1 cellular context compared by ENCODE assay signal in the genomic region with DNA sequence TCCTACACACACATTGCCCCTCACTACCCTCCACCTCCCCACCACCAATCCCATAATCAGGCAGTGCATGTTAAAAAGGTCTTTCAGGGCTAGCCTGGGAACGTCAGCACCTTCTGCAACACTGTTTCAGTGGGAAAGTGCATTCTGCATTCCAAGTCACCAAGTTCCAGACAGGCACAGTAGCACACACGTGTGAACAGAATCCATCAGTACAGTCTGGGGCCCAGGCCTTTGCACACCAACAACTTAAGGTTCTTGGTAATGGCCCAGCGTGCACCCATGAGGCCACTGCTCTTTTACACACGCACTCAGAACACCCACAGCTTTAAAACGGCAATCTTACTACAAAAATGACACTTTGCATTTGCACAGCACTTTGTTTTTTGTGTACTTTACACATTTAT.
TF ChIP-seq lines count a peak whose summit lies in the region.

No MANE protein-coding gene starts in this region.

TF ChIP-seq in A549, 52 proteins besides CTCF, POLR2A, EP300 and RAD21 (continued from another document):
- TF ChIP-seq, protein P1, sequence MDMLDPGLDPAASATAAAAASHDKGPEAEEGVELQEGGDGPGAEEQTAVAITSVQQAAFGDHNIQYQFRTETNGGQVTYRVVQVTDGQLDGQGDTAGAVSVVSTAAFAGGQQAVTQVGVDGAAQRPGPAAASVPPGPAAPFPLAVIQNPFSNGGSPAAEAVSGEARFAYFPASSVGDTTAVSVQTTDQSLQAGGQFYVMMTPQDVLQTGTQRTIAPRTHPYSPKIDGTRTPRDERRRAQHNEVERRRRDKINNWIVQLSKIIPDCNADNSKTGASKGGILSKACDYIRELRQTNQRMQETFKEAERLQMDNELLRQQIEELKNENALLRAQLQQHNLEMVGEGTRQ (IDR thresholded peaks at IDR 0.05) = no peak
- TF ChIP-seq HOXA7 (CRISPR knock-in tag; IDR thresholded peaks at IDR 0.05) = peak; percentile 71; the same call in 1 of the 2 replicates
- TF ChIP-seq CBX2 (IDR thresholded peaks at IDR 0.05; ENCODE audit: borderline replicate concordance, low read depth) = no peak
- TF ChIP-seq RARB (CRISPR knock-in tag; IDR thresholded peaks at IDR 0.05) = peak; percentile 72
- TF ChIP-seq POLR2AphosphoS2 (conservative IDR thresholded peaks at IDR 0.05; ENCODE audit: low read length) = peak; percentile 24; the same call in 1 of the 2 replicates
- peak in 1 of 2 experiments; percentile 37; a peak in 1 of 5 replicates for TF ChIP-seq JUN (IDR thresholded peaks at IDR 0.05)
- peak; percentile 2; the same call in 1 of the 2 replicates for TF ChIP-seq HOXB5 (CRISPR knock-in tag; IDR thresholded peaks at IDR 0.05)
- TF ChIP-seq E2F6 (IDR thresholded peaks at IDR 0.05; ENCODE audit: borderline replicate concordance, low read depth) = no peak
- TF ChIP-seq MAX (IDR thresholded peaks at IDR 0.05) = peak; percentile 79
- TF ChIP-seq HMGXB4 (CRISPR knock-in tag; IDR thresholded peaks at IDR 0.05; ENCODE audit: borderline replicate concordance) = 0 out of 2 replicates have a peak, but pooled peaks have one; percentile 6
